In genomic region chr4:81031389-81032173, GRCh38 we compare ENCODE assay signal across 9 cellular contexts. TPM values are rescaled to one million over a fixed set of nuclear protein-coding genes. Genes with fewer than 3 reads are reported as not detected.
DNase-seq lines count a peak whose midpoint lies in the region; ATAC-seq and TF ChIP-seq lines count a peak whose summit lies in the region.
"Had no signal": no experiment of that assay in that cellular context is flagged by ENCODE, and none has a peak within 500 bp of the region (broad histone marks: within the 10 kb centered on the region; RNA-seq: fewer than 3 reads in every experiment).

No MANE protein-coding gene starts in this region.

- DNase-seq in activated CD4-positive, alpha-beta T cell treated with anti-CD3 and anti-CD28 coated beads for 36 hours, result peak; percentile 13
- DNase-seq in activated CD4-positive, alpha-beta T cell treated with anti-CD3 and anti-CD28 coated beads, Interleukin-2, amount 50 U/mL, for 4 hours, result no peak
- no peak for DNase-seq in activated CD8-positive, alpha-beta T cell treated with anti-CD3 and anti-CD28 coated beads, Interleukin-2, amount 10 ng/mL, durations not matched to agents 7 days and 5 days
- no peak for DNase-seq in kidney epithelial cell (ENCODE audit: low read depth)
- no peak for DNase-seq in adrenal gland

- H3K9me3 ChIP-seq in stomach smooth muscle (ENCODE audit: control insufficient read depth in 2 of 2, low read length in 2 of 2) (no peaks in the 10 kb centered on the region), adrenal gland (replicated peaks in 1 of 3) (no peaks in the 10 kb centered on the region)

- H3K27ac ChIP-seq in stomach smooth muscle (ENCODE audit: low read length) (peak overlapping the region; percentile 87), adrenal gland (no peak overlapping the region)

- H3K27ac Mint-ChIP-seq in activated CD4-positive, alpha-beta T cell treated with anti-CD3 and anti-CD28 coated beads for 36 hours, result no peak overlapping the region
- H3K27ac Mint-ChIP-seq in activated CD8-positive, alpha-beta T cell treated with anti-CD3 and anti-CD28 coated beads, Interleukin-2, amount 10 ng/mL, durations not matched to agents 7 days and 5 days, result no peak overlapping the region
- H3K27ac Mint-ChIP-seq: CD4-positive, CD25-positive, alpha-beta regulatory T cell had no signal

- H3K27me3 ChIP-seq in kidney epithelial cell (ENCODE audit: control insufficient read depth, insufficient read depth, low read length) (peaks cover 17% of the 10 kb centered on the region), stomach smooth muscle (ENCODE audit: control insufficient read depth in 1 of 2, insufficient read depth in 2 of 2, low read length in 2 of 2) (no peaks in the 10 kb centered on the region), adrenal gland (peaks cover 27% of the 10 kb centered on the region)

- H3K9ac ChIP-seq in stomach smooth muscle (ENCODE audit: low read length in 2 of 2), result peak overlapping the region; percentile 74 to 85

- no peaks in the 10 kb centered on the region for H3K9me3 Mint-ChIP-seq in activated CD4-positive, alpha-beta T cell treated with anti-CD3 and anti-CD28 coated beads for 36 hours (ENCODE audit: low read depth)
- no peaks in the 10 kb centered on the region for H3K9me3 Mint-ChIP-seq in activated CD8-positive, alpha-beta T cell treated with anti-CD3 and anti-CD28 coated beads, Interleukin-2, amount 10 ng/mL, durations not matched to agents 7 days and 5 days (ENCODE audit: insufficient read depth)
- H3K9me3 Mint-ChIP-seq: CD4-positive, CD25-positive, alpha-beta regulatory T cell had no signal

- TF ChIP-seq CTCF in kidney epithelial cell (IDR thresholded peaks at IDR 0.05; ENCODE audit: insufficient read depth, low read length, poor library complexity, severe bottlenecking) (no peak), adrenal gland (IDR thresholded peaks at IDR 0.05) (no peak)

- H3K4me3 ChIP-seq in kidney epithelial cell (ENCODE audit: low read depth, low read length), result peak overlapping the region; percentile 40
- peak overlapping the region; percentile 83 to 89 for H3K4me3 ChIP-seq in stomach smooth muscle (ENCODE audit: low read length in 2 of 2)
- H3K4me3 ChIP-seq in adrenal gland, result peak overlapping the region in 1 of 4 donors; percentile 26

- H3K27me3 Mint-ChIP-seq in activated CD4-positive, alpha-beta T cell treated with anti-CD3 and anti-CD28 coated beads for 36 hours, result peaks cover 55% of the 10 kb centered on the region
- peaks cover 58% of the 10 kb centered on the region for H3K27me3 Mint-ChIP-seq in activated CD8-positive, alpha-beta T cell treated with anti-CD3 and anti-CD28 coated beads, Interleukin-2, amount 10 ng/mL, durations not matched to agents 7 days and 5 days (ENCODE audit: low read depth)

- H3K36me3 ChIP-seq in kidney epithelial cell (ENCODE audit: control insufficient read depth, insufficient read depth, low read length) (no peaks in the 10 kb centered on the region), stomach smooth muscle (ENCODE audit: control insufficient read depth in 2 of 2, insufficient read depth in 2 of 2, low read length in 2 of 2) (no peaks in the 10 kb centered on the region), adrenal gland (replicated peaks in 1 of 2) (no peaks in the 10 kb centered on the region)

- H3K36me3 Mint-ChIP-seq in activated CD4-positive, alpha-beta T cell treated with anti-CD3 and anti-CD28 coated beads for 36 hours (ENCODE audit: low read depth), result no peaks in the 10 kb centered on the region
- peaks cover 3% of the 10 kb centered on the region for H3K36me3 Mint-ChIP-seq in activated CD8-positive, alpha-beta T cell treated with anti-CD3 and anti-CD28 coated beads, Interleukin-2, amount 10 ng/mL, durations not matched to agents 7 days and 5 days (ENCODE audit: low read depth)
- H3K36me3 Mint-ChIP-seq: CD4-positive, CD25-positive, alpha-beta regulatory T cell had no signal

- H3K4me3 Mint-ChIP-seq in activated CD4-positive, alpha-beta T cell treated with anti-CD3 and anti-CD28 coated beads for 36 hours, result peak overlapping the region; percentile 53
- peak overlapping the region; percentile 57 for H3K4me3 Mint-ChIP-seq in activated CD8-positive, alpha-beta T cell treated with anti-CD3 and anti-CD28 coated beads, Interleukin-2, amount 10 ng/mL, durations not matched to agents 7 days and 5 days

- peaks cover 12% of the 10 kb centered on the region for H3K4me1 Mint-ChIP-seq in activated CD4-positive, alpha-beta T cell treated with anti-CD3 and anti-CD28 coated beads for 36 hours
- H3K4me1 Mint-ChIP-seq in activated CD8-positive, alpha-beta T cell treated with anti-CD3 and anti-CD28 coated beads, Interleukin-2, amount 10 ng/mL, durations not matched to agents 7 days and 5 days (ENCODE audit: low read depth), result peaks cover 12% of the 10 kb centered on the region

- CTCF ChIA-PET in activated CD4-positive, alpha-beta T cell treated with anti-CD3 and anti-CD28 coated beads for 36 hours (lab: Charles Lee), result interaction anchor here (0.5 to 2.1 kb wide), 7 partner anchors 8 to 1230 kb away, joined by 3 to 8 read pairs (median 4); no protein-coding TSS in a partner anchor
- CTCF ChIA-PET in activated CD8-positive, alpha-beta T cell treated with anti-CD3 and anti-CD28 coated beads, Interleukin-2, amount 10 ng/mL, durations not matched to agents 7 days and 5 days (lab: Charles Lee), result interaction anchor here (2.1 kb wide), 1 partner anchor 8 kb away, joined by 11 read pairs; no protein-coding TSS in a partner anchor

- no peak for TF ChIP-seq POLR2A in adrenal gland (IDR thresholded peaks at IDR 0.05)

- POLR2A ChIA-PET in activated CD4-positive, alpha-beta T cell treated with anti-CD3 and anti-CD28 coated beads for 36 hours (lab: Charles Lee), result interaction anchor here (0.5 kb wide), 1 partner anchor 1977 kb away, joined by 3 read pairs; no protein-coding TSS in a partner anchor
- POLR2A ChIA-PET in activated CD8-positive, alpha-beta T cell treated with anti-CD3 and anti-CD28 coated beads, Interleukin-2, amount 10 ng/mL, durations not matched to agents 7 days and 5 days (lab: Charles Lee), result no interaction called here

- H3K4me1 ChIP-seq in stomach smooth muscle (ENCODE audit: control insufficient read depth, insufficient read depth, low read length) (peaks cover 20% of the 10 kb centered on the region), adrenal gland (replicated peaks in 1 of 2) (no peaks in the 10 kb centered on the region)

- WGBS in adrenal gland, 4 donors, result 4 to 7% (median 5%) methylated on average over 25 to 43 of the region's 43 CpGs

- peak; percentile 16 for ATAC-seq in activated CD4-positive, alpha-beta T cell treated with anti-CD3 and anti-CD28 coated beads for 36 hours
- peak; percentile 49 for ATAC-seq in activated CD8-positive, alpha-beta T cell treated with anti-CD3 and anti-CD28 coated beads, Interleukin-2, amount 10 ng/mL, durations not matched to agents 7 days and 5 days
- ATAC-seq in HG03196 (IDR thresholded peaks at IDR 0.05; ENCODE audit: unreplicated experiment), result no peak
- no peak for ATAC-seq in HG02970 (IDR thresholded peaks at IDR 0.05; ENCODE audit: low FRiP score, unreplicated experiment)

- intact Hi-C loops in activated CD4-positive, alpha-beta T cell treated with anti-CD3 and anti-CD28 coated beads for 36 hours (cut with DNase I, micrococcal nuclease), result no loop called here
- intact Hi-C loops in adrenal gland (cut with DNase I), result no loop called here

RNA-seq across cellular contexts. Expression of gene BMP3, which starts 1.1 kb away (rescaled TPM):
- total RNA-seq in activated CD4-positive, alpha-beta T cell treated with anti-CD3 and anti-CD28 coated beads for 36 hours, result not detected
- not detected for total RNA-seq in activated CD8-positive, alpha-beta T cell treated with anti-CD3 and anti-CD28 coated beads, Interleukin-2, amount 10 ng/mL, durations not matched to agents 7 days and 5 days
- total RNA-seq in kidney epithelial cell (0.14 and 0.33 TPM in 2 replicates), adrenal gland (under 1 TPM; 0.07 to 0.94 (median 0.41) TPM)
- under 1 TPM; 0.16 to 0.42 (median 0.27) TPM for polyA plus RNA-seq in adrenal gland
- total RNA-seq: CD4-positive, CD25-positive, alpha-beta regulatory T cell had no signal
- polyA plus RNA-seq: CD4-positive, CD25-positive, alpha-beta regulatory T cell had no signal

Comparison
In these comparisons a context has a peak if more than half of its experiments do, and no peak if none do; other contexts are left out.
1. ATAC-seq: peak in activated CD4-positive, alpha-beta T cell treated with anti-CD3 and anti-CD28 coated beads for 36 hours (single experiment) and activated CD8-positive, alpha-beta T cell treated with anti-CD3 and anti-CD28 coated beads, Interleukin-2, amount 10 ng/mL, durations not matched to agents 7 days and 5 days (single experiment); none in HG03196 (single experiment) and HG02970 (single experiment).